ENCODE assay signal across 1 cellular context in genomic region chr6:157981395-157982296, GRCh38.
TF ChIP-seq lines count a peak whose summit lies in the region.

TSS of gene SYNJ2 (plus strand) at chr6:157981863. CDS start at chr6:157981962, 99 bp downstream.

TF ChIP-seq in HepG2, 621 proteins besides CTCF, POLR2A, EP300 and RAD21 (continued from another document and continues in another):
- TF ChIP-seq PBX3 (CRISPR knock-in tag; IDR thresholded peaks at IDR 0.05; ENCODE audit: borderline replicate concordance): 0 out of 2 replicates have a peak, but pooled peaks have one; percentile 37
- TF ChIP-seq SP1 (IDR thresholded peaks at IDR 0.05): no peak
- TF ChIP-seq SP1 (CRISPR knock-in tag; IDR thresholded peaks at IDR 0.05): peak; percentile 47; the same call in 1 of the 2 replicates
- peak; percentile 53; the same call in 1 of the 2 replicates for TF ChIP-seq TIGD3 (CRISPR knock-in tag; IDR thresholded peaks at IDR 0.05; ENCODE audit: borderline replicate concordance)
- no peak; the same call in 1 of the 2 replicates for TF ChIP-seq ZNF160 (CRISPR knock-in tag; IDR thresholded peaks at IDR 0.05)
- no peak for TF ChIP-seq ZNF646 (CRISPR knock-in tag; IDR thresholded peaks at IDR 0.05)
- TF ChIP-seq KDM1A (CRISPR knock-in tag; IDR thresholded peaks at IDR 0.05): 0 out of 2 replicates have a peak, but pooled peaks have one; percentile 84
- TF ChIP-seq PBX2 (CRISPR knock-in tag; IDR thresholded peaks at IDR 0.05): no peak
- TF ChIP-seq ZNF777 (CRISPR knock-in tag; IDR thresholded peaks at IDR 0.05): peak; percentile 8; the same call in 1 of the 2 replicates
- no peak for TF ChIP-seq ZNF34 (CRISPR knock-in tag; IDR thresholded peaks at IDR 0.05; ENCODE audit: borderline replicate concordance)
- TF ChIP-seq KLF12 (CRISPR knock-in tag; IDR thresholded peaks at IDR 0.05; ENCODE audit: borderline replicate concordance): peak; percentile 31; the same call in 1 of the 2 replicates
- peak; percentile 31; the same call in 1 of the 2 replicates for TF ChIP-seq ZFP90 (CRISPR knock-in tag; IDR thresholded peaks at IDR 0.05; ENCODE audit: borderline replicate concordance)
- no peak; the same call in 1 of the 2 replicates for TF ChIP-seq ZNF800 (CRISPR knock-in tag; IDR thresholded peaks at IDR 0.05)
- peak; percentile 83; the same call in 1 of the 2 replicates for TF ChIP-seq ZNF576 (CRISPR knock-in tag; IDR thresholded peaks at IDR 0.05)
- TF ChIP-seq ZBED4 (CRISPR knock-in tag; IDR thresholded peaks at IDR 0.05; ENCODE audit: borderline replicate concordance): peak; percentile 94
- TF ChIP-seq ARID3A (IDR thresholded peaks at IDR 0.05; ENCODE audit: low read depth, low read length): 0 out of 2 replicates have a peak, but pooled peaks have one; percentile 13
- TF ChIP-seq ZHX1 (CRISPR knock-in tag; IDR thresholded peaks at IDR 0.05; ENCODE audit: low read depth): peak; percentile 29
- no peak for TF ChIP-seq ZNF143 (CRISPR knock-in tag; IDR thresholded peaks at IDR 0.05)
- TF ChIP-seq SRSF1 (optimal IDR thresholded peaks at IDR 0.05; ENCODE audit: low read depth, low read length): peak; percentile 12
- peak; percentile 90 for TF ChIP-seq ATF7-NPFF (CRISPR knock-in tag; IDR thresholded peaks at IDR 0.05; ENCODE audit: low read depth)
- no peak for TF ChIP-seq SYNCRIP (IDR thresholded peaks at IDR 0.05; ENCODE audit: insufficient read depth, low read depth, low read length)
- no peak for TF ChIP-seq ZNF343 (CRISPR knock-in tag; IDR thresholded peaks at IDR 0.05)
- TF ChIP-seq ZNF350 (CRISPR knock-in tag; IDR thresholded peaks at IDR 0.05; ENCODE audit: borderline replicate concordance, low read depth): peak; percentile 80
- TF ChIP-seq ZNF552 (CRISPR knock-in tag; IDR thresholded peaks at IDR 0.05; ENCODE audit: borderline replicate concordance): 0 out of 2 replicates have a peak, but pooled peaks have one; percentile 88
- no peak for TF ChIP-seq IKZF4 (CRISPR knock-in tag; IDR thresholded peaks at IDR 0.05; ENCODE audit: borderline replicate concordance, low read depth, not compliant biosample characterization)
- peak; percentile 85; the same call in 1 of the 2 replicates for TF ChIP-seq ZNF577 (CRISPR knock-in tag; IDR thresholded peaks at IDR 0.05; ENCODE audit: borderline replicate concordance, low read depth)
- TF ChIP-seq SMAD9 (CRISPR knock-in tag; IDR thresholded peaks at IDR 0.05): peak; percentile 49; the same call in 1 of the 2 replicates
- TF ChIP-seq KMT2A (CRISPR knock-in tag; IDR thresholded peaks at IDR 0.05): peak; percentile 49; the same call in 1 of the 2 replicates
- TF ChIP-seq ZBTB8A (CRISPR knock-in tag; IDR thresholded peaks at IDR 0.05; ENCODE audit: borderline replicate concordance, low read depth): no peak
- no peak for TF ChIP-seq MTF1 (CRISPR knock-in tag; IDR thresholded peaks at IDR 0.05)
- no peak for TF ChIP-seq ZNF496 (CRISPR knock-in tag; IDR thresholded peaks at IDR 0.05; ENCODE audit: insufficient replicate concordance)
- peak; percentile 94 for TF ChIP-seq ZNF431 (CRISPR knock-in tag; IDR thresholded peaks at IDR 0.05; ENCODE audit: borderline replicate concordance, low read depth)
- peak in 1 of 2 experiments; percentile 71; a peak in 2 of 4 replicates for TF ChIP-seq KLF16 (CRISPR knock-in tag; IDR thresholded peaks at IDR 0.05)
- 0 out of 2 replicates have a peak, but pooled peaks have one; percentile 41 for TF ChIP-seq DNMT3B (CRISPR knock-in tag; conservative IDR thresholded peaks at IDR 0.05)
- TF ChIP-seq IRX3 (CRISPR knock-in tag; IDR thresholded peaks at IDR 0.05; ENCODE audit: borderline replicate concordance, low read depth): peak; percentile 65
- TF ChIP-seq ZBTB7B (CRISPR knock-in tag; IDR thresholded peaks at IDR 0.05): peak; percentile 94
